ENCODE assay signal across 8 cellular contexts in the genomic region with DNA sequence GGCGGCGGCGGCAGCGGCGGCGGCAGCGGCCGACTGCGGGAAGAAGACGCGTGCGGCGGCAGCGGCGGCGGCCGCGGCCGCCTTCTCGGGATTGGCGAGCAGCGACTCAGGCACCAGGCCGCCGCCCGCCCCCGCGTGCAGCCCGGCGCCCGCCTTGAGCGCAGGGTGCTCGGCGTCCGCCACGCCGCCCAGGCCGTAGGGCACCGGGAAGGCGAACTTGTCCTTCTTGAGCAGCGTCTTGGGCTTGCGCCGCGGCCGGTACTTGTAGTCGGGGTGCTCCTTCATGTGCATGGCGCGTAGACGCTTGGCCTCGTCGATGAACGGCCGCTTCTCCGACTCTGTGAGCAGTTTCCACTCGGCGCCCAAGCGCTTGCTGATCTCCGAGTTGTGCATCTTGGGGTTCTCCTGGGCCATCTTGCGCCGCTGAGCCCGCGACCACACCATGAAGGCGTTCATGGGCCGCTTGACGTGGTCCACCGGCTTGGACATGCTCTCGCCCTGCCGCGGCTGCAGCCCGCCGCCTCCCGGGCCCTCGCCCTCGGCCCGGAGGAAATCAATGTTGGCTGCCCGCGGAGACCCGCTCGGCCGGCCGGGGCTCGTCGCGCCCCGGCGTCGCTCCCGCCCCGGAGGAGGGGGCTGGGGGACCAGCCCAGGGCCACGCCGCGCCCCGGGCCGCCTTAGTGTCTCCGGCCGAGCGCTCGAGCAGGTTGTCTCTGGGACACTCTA. TPM values are rescaled to one million over a fixed set of nuclear protein-coding genes. Genes with fewer than 3 reads are reported as not detected.
DNase-seq lines count a peak whose midpoint lies in the region; ATAC-seq and TF ChIP-seq lines count a peak whose summit lies in the region.

No MANE protein-coding gene starts in this region.

- H3K27me3 Mint-ChIP-seq in stimulated activated naive CD8-positive, alpha-beta T cell treated with anti-CD3 and anti-CD28 coated beads, Interleukin-15, Interleukin-2, amounts not matched to agents 100 ng/mL and 50 ng/mL, for 24 hours, result peaks cover 78% of the 10 kb centered on the region
- H3K27me3 Mint-ChIP-seq in naive thymus-derived CD4-positive, alpha-beta T cell, result peaks cover 72 to 82% (median 75%) of the 10 kb centered on the region in 5 donors
- peaks cover 19 to 49% (median 34%) of the 10 kb centered on the region in 3 donors for H3K27me3 Mint-ChIP-seq in immature natural killer cell (ENCODE audit: low read depth in 3 of 3)

- H3K27ac ChIP-seq in caudate nucleus (ENCODE audit: low read depth, low read length), result peak overlapping the region; percentile 58
- no peak overlapping the region for H3K27ac ChIP-seq in naive thymus-derived CD4-positive, alpha-beta T cell (ENCODE audit: low read depth, low read length)

- ATAC-seq in stimulated activated naive CD8-positive, alpha-beta T cell treated with anti-CD3 and anti-CD28 coated beads, Interleukin-15, Interleukin-2, amounts not matched to agents 100 U/mL and 50 U/mL, for 24 hours, result no peak
- ATAC-seq in naive thymus-derived CD4-positive, alpha-beta T cell, result no peak
- ATAC-seq in omental fat pad (ENCODE audit: low FRiP score), result no peak

- no peak overlapping the region for H3K27ac Mint-ChIP-seq in stimulated activated naive CD8-positive, alpha-beta T cell treated with anti-CD3 and anti-CD28 coated beads, Interleukin-15, Interleukin-2, amounts not matched to agents 100 ng/mL and 50 ng/mL, for 24 hours
- H3K27ac Mint-ChIP-seq in naive thymus-derived CD4-positive, alpha-beta T cell, result no peak overlapping the region
- H3K27ac Mint-ChIP-seq in immature natural killer cell, result no peak overlapping the region

- H3K27me3 ChIP-seq in naive thymus-derived CD4-positive, alpha-beta T cell (ENCODE audit: control insufficient read depth in 2 of 2, insufficient read depth in 2 of 2, low read length in 2 of 2), result peaks cover 2 to 37% of the 10 kb centered on the region in 2 donors

- DNase-seq in stimulated activated naive CD8-positive, alpha-beta T cell treated with anti-CD3 and anti-CD28 coated beads, Interleukin-15, Interleukin-2, amounts not matched to agents 100 U/mL and 50 U/mL, for 24 hours, result no peak
- DNase-seq in HK-2 (ENCODE audit: unreplicated experiment), result peak; percentile 22
- DNase-seq in caudate nucleus (lab: John Stamatoyannopoulos, UW), result peak in 4 of 61 donors; percentile 16 to 46 (median 22)
- DNase-seq in naive thymus-derived CD4-positive, alpha-beta T cell, result no peak
- no peak for DNase-seq in immature natural killer cell
- no peak for DNase-seq in omental fat pad (ENCODE audit: low spot score)
- DNase-seq in RPMI8226, result no peak

- CTCF ChIA-PET in naive thymus-derived CD4-positive, alpha-beta T cell (lab: Charles Lee), result no interaction called here

- H3K9me3 Mint-ChIP-seq in stimulated activated naive CD8-positive, alpha-beta T cell treated with anti-CD3 and anti-CD28 coated beads, Interleukin-15, Interleukin-2, amounts not matched to agents 100 ng/mL and 50 ng/mL, for 24 hours, result no peaks in the 10 kb centered on the region
- peaks cover 0 to 28% (median 7%) of the 10 kb centered on the region in 11 donors for H3K9me3 Mint-ChIP-seq in naive thymus-derived CD4-positive, alpha-beta T cell
- H3K9me3 Mint-ChIP-seq in immature natural killer cell, result peaks cover 0 to 6% (median under 1%) of the 10 kb centered on the region in 6 donors

- H3K9me3 ChIP-seq in naive thymus-derived CD4-positive, alpha-beta T cell (ENCODE audit: control insufficient read depth in 2 of 3, low read length in 3 of 3), result peaks cover 0 to 5% (median 0%) of the 10 kb centered on the region in 3 experiments

- TF ChIP-seq CTCF in omental fat pad (IDR thresholded peaks at IDR 0.05), result no peak

- peaks cover under 1% of the 10 kb centered on the region for H3K36me3 Mint-ChIP-seq in stimulated activated naive CD8-positive, alpha-beta T cell treated with anti-CD3 and anti-CD28 coated beads, Interleukin-15, Interleukin-2, amounts not matched to agents 100 ng/mL and 50 ng/mL, for 24 hours (ENCODE audit: low read depth)
- peaks cover 0 to 9% (median 0%) of the 10 kb centered on the region in 5 donors for H3K36me3 Mint-ChIP-seq in naive thymus-derived CD4-positive, alpha-beta T cell
- H3K36me3 Mint-ChIP-seq in immature natural killer cell, result peaks cover 0 to 3% (median 0%) of the 10 kb centered on the region in 3 donors

- H3K4me1 Mint-ChIP-seq in stimulated activated naive CD8-positive, alpha-beta T cell treated with anti-CD3 and anti-CD28 coated beads, Interleukin-15, Interleukin-2, amounts not matched to agents 100 ng/mL and 50 ng/mL, for 24 hours (ENCODE audit: low read depth), result peaks cover 24% of the 10 kb centered on the region
- H3K4me1 Mint-ChIP-seq in naive thymus-derived CD4-positive, alpha-beta T cell, result peaks cover 10 to 46% (median 31%) of the 10 kb centered on the region in 7 donors
- H3K4me1 Mint-ChIP-seq in immature natural killer cell, result peaks cover 9 to 16% of the 10 kb centered on the region in 2 donors

- POLR2A ChIA-PET in naive thymus-derived CD4-positive, alpha-beta T cell (lab: Charles Lee), result no interaction called here

- H3K4me1 ChIP-seq in naive thymus-derived CD4-positive, alpha-beta T cell (ENCODE audit: control insufficient read depth in 2 of 2, insufficient read depth in 2 of 2, low read length in 2 of 2), result no peaks in the 10 kb centered on the region

- H3K4me3 ChIP-seq in naive thymus-derived CD4-positive, alpha-beta T cell (ENCODE audit: low read length), result no peak overlapping the region

- peak overlapping the region; percentile 66 for H3K4me3 Mint-ChIP-seq in stimulated activated naive CD8-positive, alpha-beta T cell treated with anti-CD3 and anti-CD28 coated beads, Interleukin-15, Interleukin-2, amounts not matched to agents 100 ng/mL and 50 ng/mL, for 24 hours
- peak overlapping the region in 8 of 10 donors; percentile 56 to 79 (median 66) for H3K4me3 Mint-ChIP-seq in naive thymus-derived CD4-positive, alpha-beta T cell
- H3K4me3 Mint-ChIP-seq in immature natural killer cell, result peak overlapping the region in 2 of 5 donors; percentile 36 to 59

- no peaks in the 10 kb centered on the region for H3K36me3 ChIP-seq in naive thymus-derived CD4-positive, alpha-beta T cell (ENCODE audit: control insufficient read depth in 2 of 3, insufficient read depth in 3 of 3, low read length in 3 of 3)

- intact Hi-C loops in naive thymus-derived CD4-positive, alpha-beta T cell (cut with micrococcal nuclease), result no loop called here

RNA-seq across cellular contexts. Expression of a gene that starts 0.6 kb away (rescaled TPM):
- total RNA-seq in naive thymus-derived CD4-positive, alpha-beta T cell, result not detected
- polyA plus RNA-seq in naive thymus-derived CD4-positive, alpha-beta T cell, result not detected
- not detected for polyA plus RNA-seq in immature natural killer cell
- total RNA-seq in omental fat pad, result not detected
